1 cellular context compared by ENCODE assay signal in genomic region chr20:406200-407096, GRCh38.
TF ChIP-seq lines count a peak whose summit lies in the region.

No MANE protein-coding gene starts in this region.

TF ChIP-seq in K562, 482 proteins besides CTCF, POLR2A, EP300 and RAD21:
- TF ChIP-seq PBX2 (CRISPR knock-in tag; IDR thresholded peaks at IDR 0.05; ENCODE audit: low read depth), result no peak; the same call in 1 of the 2 replicates
- peak; percentile 49; the same call in 1 of the 2 replicates for TF ChIP-seq PBX2 (tag; conservative IDR thresholded peaks at IDR 0.05; ENCODE audit: low read depth)
- TF ChIP-seq EGR1 (conservative IDR thresholded peaks at IDR 0.05), result 0 out of 2 replicates have a peak, but pooled peaks have one; percentile 7
- TF ChIP-seq ZNF318 (IDR thresholded peaks at IDR 0.05; ENCODE audit: borderline replicate concordance in 1 of 2, low read depth in 1 of 2), result no peak
- peak; percentile 89 for TF ChIP-seq PKNOX1 (IDR thresholded peaks at IDR 0.05)
- 0 out of 2 replicates have a peak, but pooled peaks have one; percentile 35 for TF ChIP-seq ZNF395 (CRISPR knock-in tag; IDR thresholded peaks at IDR 0.05)
- TF ChIP-seq MEIS2 (IDR thresholded peaks at IDR 0.05; ENCODE audit: partially characterized antibody), result peak; percentile 71
- TF ChIP-seq ZNF740 (CRISPR knock-in tag; IDR thresholded peaks at IDR 0.05), result no peak
- TF ChIP-seq ZNF740 (tag; IDR thresholded peaks at IDR 0.05), result peak in 1 of 2 experiments; percentile 10; a peak in 1 of 4 replicates
- peak in 1 of 2 experiments; percentile 13; a peak in 1 of 4 replicates for TF ChIP-seq MLLT1 (IDR thresholded peaks at IDR 0.05)
- no peak for TF ChIP-seq E2F3 (CRISPR knock-in tag; IDR thresholded peaks at IDR 0.05)
- TF ChIP-seq ZNF644 (tag; IDR thresholded peaks at IDR 0.05; ENCODE audit: low read depth), result peak; percentile 43; the same call in 1 of the 2 replicates
- no peak for TF ChIP-seq ZNF512 (tag; IDR thresholded peaks at IDR 0.05)
- 0 out of 2 replicates have a peak, but pooled peaks have one; percentile 33 for TF ChIP-seq TSHZ1 (CRISPR knock-in tag; IDR thresholded peaks at IDR 0.05)
